ENCODE assay signal across 14 cellular contexts in the genomic region with DNA sequence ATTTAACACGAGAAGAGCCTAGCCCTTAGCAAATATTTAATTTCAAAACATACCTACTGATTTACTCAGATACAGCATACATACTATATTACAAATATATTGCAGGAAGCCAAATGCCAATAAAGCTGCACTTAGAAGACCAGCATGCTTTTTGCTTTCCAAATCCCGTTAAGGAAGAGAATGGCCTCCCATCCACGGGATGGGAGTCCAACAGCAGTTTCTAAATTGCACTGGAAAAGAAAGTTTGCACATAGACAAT.
DNase-seq lines count a peak whose midpoint lies in the region; ATAC-seq and TF ChIP-seq lines count a peak whose summit lies in the region.
"Had no signal": no experiment of that assay in that cellular context is flagged by ENCODE, and none has a peak within 500 bp of the region (broad histone marks: within the 10 kb centered on the region; RNA-seq: fewer than 3 reads in every experiment).

No MANE protein-coding gene starts in this region.

- peaks cover 7% of the 10 kb centered on the region for H3K36me3 Mint-ChIP-seq in dendritic cell treated with granulocyte-macrophage colony-stimulating factor and Interleukin-4, amounts not matched to agents 40 ng/mL and 50 ng/mL, for 4 days (ENCODE audit: low read depth)
- H3K36me3 Mint-ChIP-seq in nephron (ENCODE audit: low read depth), result no peaks in the 10 kb centered on the region

- H3K4me3 Mint-ChIP-seq in dendritic cell treated with granulocyte-macrophage colony-stimulating factor and Interleukin-4, amounts not matched to agents 40 ng/mL and 50 ng/mL, for 4 days, result no peak overlapping the region
- H3K4me3 Mint-ChIP-seq in nephron, result no peak overlapping the region
- H3K4me3 Mint-ChIP-seq in stimulated activated naive CD8-positive, alpha-beta T cell treated with anti-CD3 and anti-CD28 coated beads, Interleukin-15, amount 100 ng/mL, for 72 hours, result no peak overlapping the region
- H3K4me3 Mint-ChIP-seq: H9 had no signal

- H3K9me3 Mint-ChIP-seq in dendritic cell treated with granulocyte-macrophage colony-stimulating factor and Interleukin-4, amounts not matched to agents 40 ng/mL and 50 ng/mL, for 4 days, result no peaks in the 10 kb centered on the region
- H3K9me3 Mint-ChIP-seq in nephron, result no peaks in the 10 kb centered on the region
- no peaks in the 10 kb centered on the region for H3K9me3 Mint-ChIP-seq in stimulated activated naive CD8-positive, alpha-beta T cell treated with anti-CD3 and anti-CD28 coated beads, Interleukin-15, amount 100 ng/mL, for 72 hours
- H3K9me3 Mint-ChIP-seq: CD4-positive, CD25-positive, alpha-beta regulatory T cell; H9 had no signal

- TF ChIP-seq CTCF in left ventricle myocardium inferior (IDR thresholded peaks at IDR 0.05; ENCODE audit: borderline replicate concordance), result no peak
- TF ChIP-seq CTCF in right atrium auricular region (IDR thresholded peaks at IDR 0.05), result no peak
- no peak for TF ChIP-seq CTCF in nephron (IDR thresholded peaks at IDR 0.05; ENCODE audit: unreplicated experiment in 3 of 3)
- no peak for TF ChIP-seq CTCF in foreskin fibroblast (IDR thresholded peaks at IDR 0.05; ENCODE audit: low read depth, low read length)

- H3K27me3 ChIP-seq in left ventricle myocardium inferior (ENCODE audit: low read depth) (no peaks in the 10 kb centered on the region), right atrium auricular region (no peaks in the 10 kb centered on the region)
- H3K27me3 ChIP-seq: BLaER1 had no signal

- H3K36me3 ChIP-seq in left ventricle myocardium inferior, result no peaks in the 10 kb centered on the region
- H3K36me3 ChIP-seq in right atrium auricular region, result no peaks in the 10 kb centered on the region

- H3K27me3 Mint-ChIP-seq in dendritic cell treated with granulocyte-macrophage colony-stimulating factor and Interleukin-4, amounts not matched to agents 40 ng/mL and 50 ng/mL, for 4 days, result no peaks in the 10 kb centered on the region
- peaks cover 2% of the 10 kb centered on the region for H3K27me3 Mint-ChIP-seq in nephron (ENCODE audit: low read depth)
- no peaks in the 10 kb centered on the region for H3K27me3 Mint-ChIP-seq in stimulated activated naive CD8-positive, alpha-beta T cell treated with anti-CD3 and anti-CD28 coated beads, Interleukin-15, amount 100 ng/mL, for 72 hours
- H3K27me3 Mint-ChIP-seq: CD4-positive, CD25-positive, alpha-beta regulatory T cell had no signal

- DNase-seq in left ventricle myocardium inferior, result no peak
- no peak for DNase-seq in right atrium auricular region (ENCODE audit: low spot score)
- DNase-seq in foreskin fibroblast, result no peak
- DNase-seq in NCI-H2081 (lab: John Stamatoyannopoulos, UW), result no peak
- DNase-seq in stimulated activated naive CD8-positive, alpha-beta T cell treated with anti-CD3 and anti-CD28 coated beads, Interleukin-15, amount 100 ng/mL, for 72 hours, result no peak
- DNase-seq: 8988T; AML-193; CD4-positive, CD25-positive, alpha-beta regulatory T cell; DMS79; GOT3; H9 had no signal

- H3K4me1 Mint-ChIP-seq in dendritic cell treated with granulocyte-macrophage colony-stimulating factor and Interleukin-4, amounts not matched to agents 40 ng/mL and 50 ng/mL, for 4 days (ENCODE audit: low read depth), result peaks cover 29% of the 10 kb centered on the region
- H3K4me1 Mint-ChIP-seq in nephron, result peaks cover 32% of the 10 kb centered on the region
- peaks cover 31% of the 10 kb centered on the region for H3K4me1 Mint-ChIP-seq in stimulated activated naive CD8-positive, alpha-beta T cell treated with anti-CD3 and anti-CD28 coated beads, Interleukin-15, amount 100 ng/mL, for 72 hours

- no peak for ATAC-seq in stimulated activated naive CD8-positive, alpha-beta T cell treated with anti-CD3 and anti-CD28 coated beads, Interleukin-15, amount 100 ng/mL, for 72 hours

- peaks cover 80% of the 10 kb centered on the region for H3K4me1 ChIP-seq in left ventricle myocardium inferior
- H3K4me1 ChIP-seq in right atrium auricular region, result peaks cover 0 to 50% of the 10 kb centered on the region in 2 donors

- intact Hi-C loops in left ventricle myocardium inferior (cut with micrococcal nuclease), result no loop called here
- intact Hi-C loops in dendritic cell treated with granulocyte-macrophage colony-stimulating factor and Interleukin-4, amounts not matched to agents 40 ng/mL and 50 ng/mL, for 4 days (cut with micrococcal nuclease), result no loop called here

- H3K9me3 ChIP-seq in left ventricle myocardium inferior (replicated peaks) (no peaks in the 10 kb centered on the region), right atrium auricular region (no peaks in the 10 kb centered on the region)

- peak overlapping the region; percentile 34 for H3K27ac Mint-ChIP-seq in dendritic cell treated with granulocyte-macrophage colony-stimulating factor and Interleukin-4, amounts not matched to agents 40 ng/mL and 50 ng/mL, for 4 days
- H3K27ac Mint-ChIP-seq in nephron, result peak overlapping the region in 2 of 3 experiments; percentile 3 to 12
- no peak overlapping the region for H3K27ac Mint-ChIP-seq in stimulated activated naive CD8-positive, alpha-beta T cell treated with anti-CD3 and anti-CD28 coated beads, Interleukin-15, amount 100 ng/mL, for 72 hours

- H3K4me3 ChIP-seq in left ventricle myocardium inferior (no peak overlapping the region), right atrium auricular region (no peak overlapping the region), foreskin fibroblast (ENCODE audit: low read depth in 1 of 2, low read length in 2 of 2) (no peak overlapping the region)
- H3K4me3 ChIP-seq: BLaER1 had no signal

- peak overlapping the region; percentile 80 for H3K27ac ChIP-seq in left ventricle myocardium inferior (replicated peaks)
- H3K27ac ChIP-seq in right atrium auricular region, result no peak overlapping the region
- H3K27ac ChIP-seq: BLaER1 had no signal

Comparison
In these comparisons a context has a peak if more than half of its experiments do, and no peak if none do; other contexts are left out.
1. H3K27ac Mint-ChIP-seq: peak in dendritic cell treated with granulocyte-macrophage colony-stimulating factor and Interleukin-4, amounts not matched to agents 40 ng/mL and 50 ng/mL, for 4 days (single experiment) and nephron (2 of 3); none in stimulated activated naive CD8-positive, alpha-beta T cell treated with anti-CD3 and anti-CD28 coated beads, Interleukin-15, amount 100 ng/mL, for 72 hours (0 of 2).